22 cellular contexts compared by ENCODE assay signal in genomic region chr3:4735243-4735642, GRCh38.
DNase-seq lines count a peak whose midpoint lies in the region; ATAC-seq, FAIRE-seq and TF ChIP-seq lines count a peak whose summit lies in the region.
"Had no signal": no experiment of that assay in that cellular context is flagged by ENCODE, and none has a peak within 500 bp of the region (broad histone marks: within the 10 kb centered on the region; RNA-seq: fewer than 3 reads in every experiment).

No MANE protein-coding gene starts in this region.

- H3K36me3 ChIP-seq in K562 (ENCODE audit: control insufficient read depth, insufficient read depth, low read length) (peaks cover 11% of the 10 kb centered on the region; the same call in 2 of the 3 replicates), neuronal stem cell (replicated peaks in 1 of 2; ENCODE audit: control insufficient read depth in 2 of 2, insufficient read depth in 2 of 2, low read length in 2 of 2) (no peaks in the 10 kb centered on the region)
- H3K36me3 ChIP-seq: pancreas, transverse colon had no signal

- FAIRE-seq in K562 (lab: Jason Lieb, UNC) = no peak
- FAIRE-seq: bronchial epithelial cell, H1 had no signal

- no peak for TF ChIP-seq EP300 in K562 (IDR thresholded peaks at IDR 0.05; ENCODE audit: low read length)

- H3K27ac Mint-ChIP-seq in T-helper 1 cell treated with Interleukin-12 subunit alpha and Interleukin-12 subunit beta and Interleukin-4 antibody, amounts not matched to agents 30 μg/mL and 1 μg/mL, for 36 hours = peak overlapping the region; percentile 69

- no peak for TF ChIP-seq RAD21 in K562 (CRISPR knock-in tag; conservative IDR thresholded peaks at IDR 0.05 in 1 of 2, IDR thresholded peaks at IDR 0.05 in 1 of 2)

- no peaks in the 10 kb centered on the region for H3K27me3 Mint-ChIP-seq in T-helper 1 cell treated with Interleukin-12 subunit alpha and Interleukin-12 subunit beta and Interleukin-4 antibody, amounts not matched to agents 30 μg/mL and 1 μg/mL, for 36 hours (ENCODE audit: low read depth)
- H3K27me3 Mint-ChIP-seq: dendritic cell treated with granulocyte-macrophage colony-stimulating factor and Interleukin-4, amounts not matched to agents 40 ng/mL and 50 ng/mL, for 4 days had no signal

- DNase-seq in T-helper 1 cell = no peak
- DNase-seq in HEK293T (ENCODE audit: extremely low spot score) = no peak
- DNase-seq in K562 (ENCODE audit: extremely low read depth in 1 of 4, low spot score in 3 of 4) = no peak
- DNase-seq in neuronal stem cell (ENCODE audit: low spot score) = no peak
- DNase-seq in NCI-H1105 (lab: John Stamatoyannopoulos, UW) = no peak
- DNase-seq: activated CD8-positive, alpha-beta memory T cell treated with anti-CD3 and anti-CD28 coated beads, Interleukin-2, amount 50 U/mL, for 4 hours; left colon; mesendoderm; NCI-H1436 treated with DMSO at 0.1 percent for 48 hours; NCI-H82; pancreas; right cardiac atrium; stimulated activated CD4-positive, alpha-beta T cell treated with anti-CD3 and anti-CD28 coated beads, Interleukin-12 subunit alpha, Interleukin-12 subunit beta, amount 100 ng/mL, for 4 hours; stomach; transverse colon had no signal

- no peak for TF ChIP-seq POLR2A in K562 (conservative IDR thresholded peaks at IDR 0.05)

- no peaks in the 10 kb centered on the region for H3K9me3 ChIP-seq in K562 (replicated peaks; ENCODE audit: control insufficient read depth, insufficient read depth, low read depth, low read length)
- no peaks in the 10 kb centered on the region for H3K9me3 ChIP-seq in neuronal stem cell (replicated peaks in 1 of 2; ENCODE audit: control insufficient read depth in 2 of 2, insufficient read depth in 1 of 2, low read depth in 1 of 2, low read length in 2 of 2)
- H3K9me3 ChIP-seq: pancreas, stomach, transverse colon had no signal

- BruUV-seq in K562 (replicated peaks; lab: Mats Ljungman, UMichigan) = no TSS peak

- in situ Hi-C loops in K562 (cut with MboI) = no loop called here

- no peaks in the 10 kb centered on the region for H3K79me2 ChIP-seq in K562 (ENCODE audit: control insufficient read depth, insufficient read depth, low read length)

- H4K20me1 ChIP-seq in K562 (replicated peaks; ENCODE audit: control insufficient read depth, insufficient read depth, low read length) = no peaks in the 10 kb centered on the region

- H2BK15ac ChIP-seq in neuronal stem cell (ENCODE audit: low read length) = no peak overlapping the region

- no peaks in the 10 kb centered on the region for H3K79me1 ChIP-seq in neuronal stem cell (ENCODE audit: low read depth, low read length)

- ATAC-seq in K562 (no peak), HG02678 (IDR thresholded peaks at IDR 0.05; ENCODE audit: unreplicated experiment) (no peak), GM19324 (IDR thresholded peaks at IDR 0.05; ENCODE audit: low FRiP score, unreplicated experiment) (no peak)
- ATAC-seq: right cardiac atrium, Right ventricle myocardium inferior had no signal

- H2AK5ac ChIP-seq in neuronal stem cell (ENCODE audit: low read depth, low read length) = no peak overlapping the region

- H2BK5ac ChIP-seq in neuronal stem cell (ENCODE audit: low read length) = no peak overlapping the region

- peak overlapping the region in 1 of 2 experiments; percentile 9; a peak in 1 of 4 replicates for H3K9ac ChIP-seq in K562 (ENCODE audit: insufficient read depth in 1 of 2, low read depth in 2 of 2, low read length in 2 of 2)
- H3K9ac ChIP-seq in neuronal stem cell (ENCODE audit: low read depth, low read length, poor library complexity) = no peak overlapping the region

- no peak overlapping the region for H2BK120ac ChIP-seq in neuronal stem cell (ENCODE audit: low read depth, low read length)

- H3K4me1 ChIP-seq in K562 (replicated peaks in 1 of 2; ENCODE audit: control insufficient read depth in 2 of 2, insufficient read depth in 2 of 2, low read length in 2 of 2) (peaks cover 24 to 38% of the 10 kb centered on the region in 2 experiments), neuronal stem cell (ENCODE audit: control insufficient read depth in 2 of 2, insufficient read depth in 1 of 2, low read depth in 1 of 2, low read length in 2 of 2) (peaks cover 5 to 27% of the 10 kb centered on the region in 2 donors)

- peaks cover 62% of the 10 kb centered on the region for H3K36me3 Mint-ChIP-seq in T-helper 1 cell treated with Interleukin-12 subunit alpha and Interleukin-12 subunit beta and Interleukin-4 antibody, amounts not matched to agents 30 μg/mL and 1 μg/mL, for 36 hours (ENCODE audit: low read depth)

- H3K27me3 ChIP-seq in K562 (ENCODE audit: control insufficient read depth in 2 of 2, insufficient read depth in 2 of 2, low read length in 2 of 2) = no peaks in the 10 kb centered on the region
- H3K27me3 ChIP-seq in neuronal stem cell (ENCODE audit: control insufficient read depth in 3 of 3, insufficient read depth in 3 of 3, low read depth in 1 of 3, low read length in 3 of 3) = no peaks in the 10 kb centered on the region
- H3K27me3 ChIP-seq: pancreas, stomach, transverse colon had no signal

- H3K4me1 Mint-ChIP-seq in T-helper 1 cell treated with Interleukin-12 subunit alpha and Interleukin-12 subunit beta and Interleukin-4 antibody, amounts not matched to agents 30 μg/mL and 1 μg/mL, for 36 hours (ENCODE audit: low read depth) = peaks cover 81% of the 10 kb centered on the region

- H3K23ac ChIP-seq in neuronal stem cell (ENCODE audit: low read depth, low read length, poor library complexity) = no peak overlapping the region

- no peak overlapping the region for H2BK12ac ChIP-seq in neuronal stem cell (ENCODE audit: low read length)

- peaks cover 14% of the 10 kb centered on the region for H3K9me3 Mint-ChIP-seq in T-helper 1 cell treated with Interleukin-12 subunit alpha and Interleukin-12 subunit beta and Interleukin-4 antibody, amounts not matched to agents 30 μg/mL and 1 μg/mL, for 36 hours

- POLR2A ChIA-PET in HEK293T (lab: Yijun Ruan, JAX) = no interaction called here
- POLR2A ChIA-PET in K562 (lab: Yijun Ruan, JAX) = interaction anchor here (1.0 to 1.2 kb wide), 2 partner anchors 29 to 244 kb away, joined by 3 to 5 read pairs; no protein-coding TSS in a partner anchor

- H3K4me2 ChIP-seq in K562 (ENCODE audit: insufficient read depth, low read length) = no peak overlapping the region
- H3K4me2 ChIP-seq in neuronal stem cell (ENCODE audit: insufficient read depth, low read length, poor library complexity, severe bottlenecking) = no peak overlapping the region

- TF ChIP-seq CTCF in K562 (IDR thresholded peaks at IDR 0.05 in 2 of 3, conservative IDR thresholded peaks at IDR 0.05 in 1 of 3; ENCODE audit: insufficient read depth in 2 of 3, low read depth in 1 of 3, low read length in 3 of 3) = no peak

- H3K27ac ChIP-seq in K562 (ENCODE audit: extremely low read depth, low read depth, low read length) (no peak overlapping the region), neuronal stem cell (replicated peaks; ENCODE audit: low read length) (no peak overlapping the region)
- H3K27ac ChIP-seq: transverse colon had no signal

- WGBS in K562 (ENCODE audit: insufficient coverage, low coverage, missing lambda C conversion rate) = 75% methylated on average over 4 of the region's 4 CpGs
- WGBS in neuronal stem cell (ENCODE audit: extremely low coverage in 2 of 2, insufficient read length in 2 of 2, insufficient replicate concordance in 1 of 2), 2 donors = no CpG with 5 or more reads among the region's 4 CpGs

- H3K4me3 Mint-ChIP-seq in T-helper 1 cell treated with Interleukin-12 subunit alpha and Interleukin-12 subunit beta and Interleukin-4 antibody, amounts not matched to agents 30 μg/mL and 1 μg/mL, for 36 hours = no peak overlapping the region
- H3K4me3 Mint-ChIP-seq: dendritic cell treated with granulocyte-macrophage colony-stimulating factor and Interleukin-4, amounts not matched to agents 40 ng/mL and 50 ng/mL, for 4 days had no signal

- H2AFZ ChIP-seq in K562 (ENCODE audit: low read depth, low read length) (no peak overlapping the region), neuronal stem cell (ENCODE audit: low read length) (no peak overlapping the region)

- no peaks in the 10 kb centered on the region for H3K9me1 ChIP-seq in K562 (ENCODE audit: control insufficient read depth, insufficient read depth, low read length)

- H3K14ac ChIP-seq in neuronal stem cell (ENCODE audit: low read length) = peak overlapping the region; percentile 42

- CTCF ChIA-PET in HEK293T (lab: Yijun Ruan, JAX) (interaction anchor here (0.9 to 1.4 kb wide), 4 partner anchors 8 to 241 kb away, joined by 3 to 5 read pairs (median 4); no protein-coding TSS in a partner anchor), K562 (lab: Yijun Ruan, JAX; ENCODE audit: low intra/inter-chr PET ratio) (no interaction called here)

- no peak overlapping the region for H4K8ac ChIP-seq in neuronal stem cell (ENCODE audit: low read depth, low read length)

- no peak overlapping the region for H3K4ac ChIP-seq in neuronal stem cell (ENCODE audit: low read length)

- H3K4me3 ChIP-seq in K562 = no peak overlapping the region
- H3K4me3 ChIP-seq in neuronal stem cell (ENCODE audit: low read length in 2 of 2) = no peak overlapping the region
- H3K4me3 ChIP-seq: pancreas, stomach, transverse colon had no signal

- no peak overlapping the region for H3K18ac ChIP-seq in neuronal stem cell (ENCODE audit: low read length)

- intact Hi-C loops in K562 (cut with micrococcal nuclease) = no loop called here

- H4K91ac ChIP-seq in neuronal stem cell (ENCODE audit: low read depth, low read length, poor library complexity) = no peak overlapping the region

TF ChIP-seq in HEK293T, 16 proteins besides CTCF, POLR2A, EP300 and RAD21 (continues in another document):
- no peak for TF ChIP-seq BHLHE40 (IDR thresholded peaks at IDR 0.05; ENCODE audit: borderline replicate concordance)
- TF ChIP-seq LEF1 (IDR thresholded peaks at IDR 0.05; ENCODE audit: borderline replicate concordance) = no peak
- TF ChIP-seq ZNF384 (IDR thresholded peaks at IDR 0.05) = no peak

TF ChIP-seq in K562, 482 proteins besides CTCF, POLR2A, EP300 and RAD21 (continues in another document):
- TF ChIP-seq SRSF7 (optimal IDR thresholded peaks at IDR 0.05; ENCODE audit: low read depth, low read length) = no peak
- no peak for TF ChIP-seq HNRNPLL (IDR thresholded peaks at IDR 0.05; ENCODE audit: low read depth, low read length, poor library complexity, severe bottlenecking)
- TF ChIP-seq ZFP36 (IDR thresholded peaks at IDR 0.05; ENCODE audit: low read depth, low read length, partially characterized antibody) = no peak
- no peak for TF ChIP-seq SIX5 (IDR thresholded peaks at IDR 0.05; ENCODE audit: borderline replicate concordance in 1 of 2, insufficient read depth in 1 of 2, low read depth in 1 of 2, low read length in 2 of 2)
- no peak for TF ChIP-seq ZNF668 (CRISPR knock-in tag; IDR thresholded peaks at IDR 0.05)
